Comparison of ENCODE assay signal across 11 cellular contexts in genomic region chr5:174327896-174328295, GRCh38.
"Had no signal": no experiment of that assay in that cellular context is flagged by ENCODE, and none has a peak within 500 bp of the region (broad histone marks: within the 10 kb centered on the region; RNA-seq: fewer than 3 reads in every experiment).

No MANE protein-coding gene starts in this region.

- H3K36me3 Mint-ChIP-seq: activated naive CD8-positive, alpha-beta T cell had no signal

- H3K9me3 ChIP-seq: adrenal gland, esophagus muscularis mucosa, left ventricle myocardium inferior, sigmoid colon, upper lobe of right lung had no signal

- H3K9me3 Mint-ChIP-seq: neural crest cell had no signal

- H3K27ac Mint-ChIP-seq: activated naive CD8-positive, alpha-beta T cell; progenitor cell of endocrine pancreas had no signal

- H3K4me3 ChIP-seq: adrenal gland, coronary artery, esophagus muscularis mucosa, left ventricle myocardium inferior, sigmoid colon, upper lobe of right lung had no signal

- H3K4me3 Mint-ChIP-seq: activated naive CD8-positive, alpha-beta T cell; naive B cell; neural crest cell had no signal

- H3K27ac ChIP-seq: adrenal gland, coronary artery, esophagus muscularis mucosa, left ventricle myocardium inferior, sigmoid colon, upper lobe of right lung had no signal

- DNase-seq: activated T-cell treated with anti-CD3 and anti-CD28 coated beads, Interleukin-2, amount 50 U/mL, for 1 hour; naive B cell; sigmoid colon had no signal

- H3K4me1 ChIP-seq: adrenal gland, esophagus muscularis mucosa, left ventricle myocardium inferior, sigmoid colon, upper lobe of right lung had no signal

- H3K36me3 ChIP-seq: adrenal gland, esophagus muscularis mucosa, left ventricle myocardium inferior, sigmoid colon, upper lobe of right lung had no signal
